Comparison of ENCODE assay signal across 4 cellular contexts in the genomic region with DNA sequence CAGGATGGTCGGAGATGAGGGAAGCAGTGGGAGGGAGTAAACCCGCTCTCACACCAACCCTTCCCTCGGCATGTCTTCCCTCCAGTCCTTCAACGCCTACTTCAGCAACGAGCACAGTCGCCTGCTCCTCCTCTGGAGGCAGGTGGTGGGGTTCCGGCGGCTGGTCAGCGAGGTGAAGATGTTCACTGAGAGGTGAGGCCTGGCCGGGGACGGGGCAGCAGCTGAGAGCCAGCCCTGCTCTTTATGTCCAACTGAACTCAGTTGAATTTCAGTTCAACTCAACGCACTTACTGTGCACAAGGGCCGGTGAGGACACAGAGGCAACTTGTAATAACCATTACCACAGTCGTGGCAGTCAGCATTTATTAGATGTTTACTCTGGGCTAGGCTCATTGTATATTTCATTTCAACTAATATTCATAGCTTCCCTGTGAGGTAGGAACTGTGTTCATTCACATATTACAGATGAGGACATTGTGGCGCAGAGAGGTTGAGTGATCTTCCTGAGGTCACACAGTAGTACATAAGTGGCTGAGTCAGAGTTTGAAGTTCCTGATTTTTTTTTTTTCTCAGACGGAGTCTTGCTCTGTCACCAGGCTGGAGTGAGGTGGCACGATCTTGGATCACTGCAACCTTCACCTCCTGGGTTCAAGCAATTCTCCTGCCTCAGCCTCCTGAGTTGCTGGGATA. TPM values are rescaled to one million over a fixed set of nuclear protein-coding genes. Genes with fewer than 3 reads are reported as not detected.
"Had no signal": no experiment of that assay in that cellular context is flagged by ENCODE, and none has a peak within 500 bp of the region (broad histone marks: within the 10 kb centered on the region; RNA-seq: fewer than 3 reads in every experiment).

No MANE protein-coding gene starts in this region.

RNA-seq across cellular contexts. Expression of gene MFAP2, which starts 49.1 kb away (rescaled TPM):
- total RNA-seq: activated B cell treated with CpG ODN at 0.5 μM for 24 hours; activated CD8-positive, alpha-beta T cell treated with anti-CD3 and anti-CD28 coated beads for 36 hours; activated T-helper 17 cell treated with anti-CD3 and anti-CD28 coated beads, Interleukin-2, amount 50 U/mL, for 72 hours; T-helper 17 cell had no signal
